ENCODE assay signal across 26 cellular contexts in genomic region chr7:72337822-72338167, GRCh38.
DNase-seq lines count a peak whose midpoint lies in the region; ATAC-seq and TF ChIP-seq lines count a peak whose summit lies in the region.
"Had no signal": no experiment of that assay in that cellular context is flagged by ENCODE, and none has a peak within 500 bp of the region (broad histone marks: within the 10 kb centered on the region; RNA-seq: fewer than 3 reads in every experiment).

No MANE protein-coding gene starts in this region.

- POLR2A ChIA-PET in WTC11 (lab: Charles Lee) (no interaction called here), Caco-2 (lab: Charles Lee) (no interaction called here)
- POLR2A ChIA-PET in activated CD8-positive, alpha-beta T cell treated with anti-CD3 and anti-CD28 coated beads for 36 hours (lab: Charles Lee) = no interaction called here

- ATAC-seq in WTC11 = peak; percentile 7
- ATAC-seq in activated CD8-positive, alpha-beta T cell treated with anti-CD3 and anti-CD28 coated beads for 36 hours = no peak
- ATAC-seq: activated CD8-positive, alpha-beta memory T cell treated with anti-CD3 and anti-CD28 coated beads, Interleukin-2, amount 10 ng/mL, durations not matched to agents 7 days and 5 days; activated T-cell treated with anti-CD3 and anti-CD28 coated beads, Interleukin-2, amount 50 U/mL, for 72 hours; body of pancreas; left colon had no signal

- H3K36me3 Mint-ChIP-seq in WTC11 (peaks cover 9% of the 10 kb centered on the region), nephron (ENCODE audit: low read depth) (no peaks in the 10 kb centered on the region), Caco-2 (ENCODE audit: insufficient read depth, unreplicated experiment) (no peaks in the 10 kb centered on the region)
- H3K36me3 Mint-ChIP-seq in activated CD8-positive, alpha-beta T cell treated with anti-CD3 and anti-CD28 coated beads for 36 hours (ENCODE audit: low read depth) = no peaks in the 10 kb centered on the region
- H3K36me3 Mint-ChIP-seq: CD14-positive monocyte, immature natural killer cell, memory B cell had no signal

- peaks cover 25% of the 10 kb centered on the region for H3K27me3 Mint-ChIP-seq in WTC11 (ENCODE audit: low read depth)
- peaks cover 73% of the 10 kb centered on the region for H3K27me3 Mint-ChIP-seq in nephron (ENCODE audit: low read depth)
- H3K27me3 Mint-ChIP-seq in activated CD8-positive, alpha-beta T cell treated with anti-CD3 and anti-CD28 coated beads for 36 hours = peaks cover 23% of the 10 kb centered on the region
- no peaks in the 10 kb centered on the region for H3K27me3 Mint-ChIP-seq in Caco-2 (ENCODE audit: insufficient read depth, unreplicated experiment)

- peak overlapping the region; percentile 88 for H3K4me3 Mint-ChIP-seq in WTC11
- peak overlapping the region; percentile 73 to 84 (median 79) for H3K4me3 Mint-ChIP-seq in nephron
- H3K4me3 Mint-ChIP-seq in activated CD8-positive, alpha-beta T cell treated with anti-CD3 and anti-CD28 coated beads for 36 hours = no peak overlapping the region
- H3K4me3 Mint-ChIP-seq in Caco-2 (ENCODE audit: unreplicated experiment) = no peak overlapping the region
- H3K4me3 Mint-ChIP-seq: activated CD8-positive, alpha-beta memory T cell treated with anti-CD3 and anti-CD28 coated beads, Interleukin-2, amount 10 ng/mL, durations not matched to agents 7 days and 5 days; immature natural killer cell; memory B cell had no signal

- no peak for TF ChIP-seq EP300 in esophagus muscularis mucosa (IDR thresholded peaks at IDR 0.05)

- H3K27me3 ChIP-seq in esophagus muscularis mucosa = peaks cover 0 to 53% (median 13%) of the 10 kb centered on the region in 4 donors
- no peaks in the 10 kb centered on the region for H3K27me3 ChIP-seq in vagina
- H3K27me3 ChIP-seq in Caco-2 (replicated peaks; ENCODE audit: control insufficient read depth, insufficient read depth, low read length) = no peaks in the 10 kb centered on the region
- H3K27me3 ChIP-seq: body of pancreas had no signal

- no peak overlapping the region for H3K27ac Mint-ChIP-seq in WTC11
- H3K27ac Mint-ChIP-seq in nephron = no peak overlapping the region
- H3K27ac Mint-ChIP-seq in activated CD8-positive, alpha-beta T cell treated with anti-CD3 and anti-CD28 coated beads for 36 hours = no peak overlapping the region
- H3K27ac Mint-ChIP-seq in Caco-2 (ENCODE audit: unreplicated experiment) = no peak overlapping the region
- H3K27ac Mint-ChIP-seq: activated CD8-positive, alpha-beta memory T cell treated with anti-CD3 and anti-CD28 coated beads, Interleukin-2, amount 10 ng/mL, durations not matched to agents 7 days and 5 days; activated T-cell treated with anti-CD3 and anti-CD28 coated beads, Interleukin-2, amount 50 U/mL, for 72 hours; immature natural killer cell; memory B cell had no signal

- H3K9me3 ChIP-seq in esophagus muscularis mucosa (peaks cover 0 to under 1% (median 0%) of the 10 kb centered on the region in 4 donors), vagina (no peaks in the 10 kb centered on the region), Caco-2 (no peaks in the 10 kb centered on the region)
- H3K9me3 ChIP-seq: body of pancreas, upper lobe of right lung had no signal

- no peaks in the 10 kb centered on the region for H3K36me3 ChIP-seq in esophagus muscularis mucosa
- H3K36me3 ChIP-seq in vagina = no peaks in the 10 kb centered on the region
- H3K36me3 ChIP-seq in Caco-2 (ENCODE audit: control insufficient read depth, insufficient read depth, low read length) = no peaks in the 10 kb centered on the region
- H3K36me3 ChIP-seq: stomach, upper lobe of right lung had no signal

- peaks cover 22% of the 10 kb centered on the region for H3K9me3 Mint-ChIP-seq in WTC11
- peaks cover 30% of the 10 kb centered on the region for H3K9me3 Mint-ChIP-seq in nephron
- H3K9me3 Mint-ChIP-seq in activated CD8-positive, alpha-beta T cell treated with anti-CD3 and anti-CD28 coated beads for 36 hours = peaks cover 3% of the 10 kb centered on the region
- peaks cover 10% of the 10 kb centered on the region for H3K9me3 Mint-ChIP-seq in Caco-2 (ENCODE audit: unreplicated experiment)
- H3K9me3 Mint-ChIP-seq: immature natural killer cell had no signal

- H3K4me3 ChIP-seq in esophagus muscularis mucosa (no peak overlapping the region), vagina (peak overlapping the region; percentile 48 to 50), Caco-2 (ENCODE audit: low read depth, low read length) (no peak overlapping the region)
- H3K4me3 ChIP-seq: body of pancreas, upper lobe of right lung had no signal

- DNase-seq in WTC11 (ENCODE audit: low spot score) (no peak), esophagus muscularis mucosa (ENCODE audit: extremely low spot score) (peak; percentile 79), vagina (ENCODE audit: extremely low spot score in 2 of 2) (peak in 1 of 2 donors; percentile 88), SK-N-DZ (ENCODE audit: low spot score) (no peak), Caco-2 (no peak)
- no peak for DNase-seq in activated CD8-positive, alpha-beta T cell treated with anti-CD3 and anti-CD28 coated beads for 36 hours
- DNase-seq: activated CD4-positive, alpha-beta T cell treated with anti-CD3 and anti-CD28 coated beads, Interleukin-2, amount 50 U/mL, for 1 hour; activated CD8-positive, alpha-beta memory T cell treated with anti-CD3 and anti-CD28 coated beads, Interleukin-2, amount 10 ng/mL, durations not matched to agents 7 days and 5 days; activated naive CD4-positive, alpha-beta T cell; activated T-cell treated with anti-CD3 and anti-CD28 coated beads, Interleukin-2, amount 50 U/mL, for 72 hours; body of pancreas; cerebellar nuclear complex; GOT3; immature natural killer cell; left colon; NCI-H1417 treated with DMSO at 0.1 percent for 48 hours; NCI-H2081 treated with DMSO at 0.1 percent for 48 hours; NCI-H226; stomach; T1000; upper lobe of right lung had no signal

- TF ChIP-seq POLR2A in esophagus muscularis mucosa (IDR thresholded peaks at IDR 0.05; ENCODE audit: low read depth) (no peak), vagina (IDR thresholded peaks at IDR 0.05) (no peak)

- H3K4me1 ChIP-seq in esophagus muscularis mucosa (peaks cover 2 to 20% (median 10%) of the 10 kb centered on the region in 4 donors), vagina (peaks cover 19% of the 10 kb centered on the region), Caco-2 (no peaks in the 10 kb centered on the region)
- H3K4me1 ChIP-seq: upper lobe of right lung had no signal

- H3K27ac ChIP-seq in esophagus muscularis mucosa (replicated peaks in 1 of 4) = no peak overlapping the region
- H3K27ac ChIP-seq in vagina = peak overlapping the region; percentile 47
- H3K27ac ChIP-seq: body of pancreas, epithelial cell of prostate, skin epidermis, stomach, upper lobe of right lung had no signal

- intact Hi-C loops in esophagus muscularis mucosa (cut with DNase I) = no loop called here
- intact Hi-C loops in vagina (cut with DNase I) = no loop called here
- intact Hi-C loops in activated CD8-positive, alpha-beta T cell treated with anti-CD3 and anti-CD28 coated beads for 36 hours (cut with micrococcal nuclease) = no loop called here
- intact Hi-C loops in Caco-2 (cut with micrococcal nuclease; ENCODE audit: unreplicated experiment) = no loop called here

- BruUV-seq in Caco-2 (replicated peaks; lab: Mats Ljungman, UMichigan) = no TSS peak

- no peak for TF ChIP-seq CTCF in WTC11 (IDR thresholded peaks at IDR 0.05)
- TF ChIP-seq CTCF in esophagus muscularis mucosa (IDR thresholded peaks at IDR 0.05) = no peak
- TF ChIP-seq CTCF in nephron (IDR thresholded peaks at IDR 0.05; ENCODE audit: unreplicated experiment in 3 of 3) = no peak
- no peak for TF ChIP-seq CTCF in vagina (IDR thresholded peaks at IDR 0.05)
- TF ChIP-seq CTCF in activated CD8-positive, alpha-beta T cell treated with anti-CD3 and anti-CD28 coated beads for 36 hours (IDR thresholded peaks at IDR 0.05) = no peak
- TF ChIP-seq CTCF in Caco-2 (IDR thresholded peaks at IDR 0.05; ENCODE audit: insufficient read depth in 1 of 2, low read depth in 1 of 2, low read length in 1 of 2, severe bottlenecking in 1 of 2, unreplicated experiment in 1 of 2) = no peak

- 23% methylated on average over 9 of the region's 9 CpGs for WGBS in esophagus muscularis mucosa

- H3K4me1 Mint-ChIP-seq in WTC11 (peaks cover 28% of the 10 kb centered on the region), nephron (no peaks in the 10 kb centered on the region), Caco-2 (ENCODE audit: low read depth, unreplicated experiment) (no peaks in the 10 kb centered on the region)
- no peaks in the 10 kb centered on the region for H3K4me1 Mint-ChIP-seq in activated CD8-positive, alpha-beta T cell treated with anti-CD3 and anti-CD28 coated beads for 36 hours (ENCODE audit: low read depth)
- H3K4me1 Mint-ChIP-seq: activated CD8-positive, alpha-beta memory T cell treated with anti-CD3 and anti-CD28 coated beads, Interleukin-2, amount 10 ng/mL, durations not matched to agents 7 days and 5 days; immature natural killer cell; memory B cell had no signal

- CTCF ChIA-PET in WTC11 (lab: Charles Lee) = interaction anchor here (0.6 kb wide), 1 partner anchor 176 kb away, joined by 3 read pairs; no protein-coding TSS in a partner anchor
- CTCF ChIA-PET in activated CD8-positive, alpha-beta T cell treated with anti-CD3 and anti-CD28 coated beads for 36 hours (lab: Charles Lee) = no interaction called here
- CTCF ChIA-PET in Caco-2 (lab: Charles Lee) = no interaction called here

TF ChIP-seq in WTC11, 78 proteins besides CTCF, POLR2A, EP300 and RAD21:
- 0 out of 2 replicates have a peak, but pooled peaks have one; percentile 11 for TF ChIP-seq MAX (CRISPR knock-in tag; IDR thresholded peaks at IDR 0.05)
- no peak for TF ChIP-seq ATF3 (CRISPR knock-in tag; conservative IDR thresholded peaks at IDR 0.05)

Comparison
In these comparisons a context has a peak if more than half of its experiments do, and no peak if none do; other contexts are left out.
1. H3K4me3 Mint-ChIP-seq: peak in WTC11 (single experiment) and nephron (3 of 3); none in activated CD8-positive, alpha-beta T cell treated with anti-CD3 and anti-CD28 coated beads for 36 hours (single experiment) and Caco-2 (single experiment).
2. H3K4me3 ChIP-seq: peak in vagina (2 of 2); none in esophagus muscularis mucosa (0 of 4) and Caco-2 (single experiment).